Comparison of ENCODE assay signal across 9 cellular contexts in the genomic region with DNA sequence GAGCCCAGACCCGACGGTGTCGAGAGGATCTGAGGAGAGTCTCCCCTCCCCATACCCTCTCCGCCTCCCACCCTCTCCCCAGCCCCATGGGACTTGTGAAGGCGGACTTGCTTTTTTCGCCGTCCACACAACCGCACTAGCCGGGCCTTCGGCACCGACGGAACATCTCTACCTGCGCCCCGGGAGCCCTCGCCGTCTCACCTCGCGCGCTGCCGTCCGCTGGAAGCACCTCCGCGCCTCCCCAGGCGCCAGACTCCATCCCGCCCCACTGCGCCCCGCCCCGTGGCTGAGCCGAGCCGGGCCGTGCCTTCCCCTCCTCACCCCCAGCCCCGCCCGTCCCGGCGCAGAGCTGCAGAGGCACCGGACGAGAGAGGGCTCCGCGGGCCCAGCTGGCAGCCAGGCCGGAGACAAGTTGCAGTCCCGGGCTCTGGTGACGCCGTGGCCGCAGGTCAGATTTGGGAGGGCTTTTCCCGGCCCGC. TPM values are rescaled to one million over a fixed set of nuclear protein-coding genes. Genes with fewer than 3 reads are reported as not detected.
DNase-seq lines count a peak whose midpoint lies in the region; ATAC-seq and TF ChIP-seq lines count a peak whose summit lies in the region.
"Had no signal": no experiment of that assay in that cellular context is flagged by ENCODE, and none has a peak within 500 bp of the region (broad histone marks: within the 10 kb centered on the region; RNA-seq: fewer than 3 reads in every experiment).

A gene (plus strand): TSS at position 344 of the 479 bp plus-strand sequence. CDS start 1,973 bp downstream, outside the sequence.
A gene with protein sequence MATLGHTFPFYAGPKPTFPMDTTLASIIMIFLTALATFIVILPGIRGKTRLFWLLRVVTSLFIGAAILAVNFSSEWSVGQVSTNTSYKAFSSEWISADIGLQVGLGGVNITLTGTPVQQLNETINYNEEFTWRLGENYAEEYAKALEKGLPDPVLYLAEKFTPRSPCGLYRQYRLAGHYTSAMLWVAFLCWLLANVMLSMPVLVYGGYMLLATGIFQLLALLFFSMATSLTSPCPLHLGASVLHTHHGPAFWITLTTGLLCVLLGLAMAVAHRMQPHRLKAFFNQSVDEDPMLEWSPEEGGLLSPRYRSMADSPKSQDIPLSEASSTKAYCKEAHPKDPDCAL (minus strand): TSS at position 229 of the 479 bp plus-strand sequence. CDS start 6,865 bp downstream, outside the sequence.

- peaks cover 100% of the 10 kb centered on the region for H3K27me3 ChIP-seq in ectodermal cell (ENCODE audit: control insufficient read depth, insufficient read depth, low read length, poor library complexity, severe bottlenecking)
- H3K27me3 ChIP-seq in transverse colon = peaks cover 80% of the 10 kb centered on the region
- H3K27me3 ChIP-seq: BE2C had no signal

- in situ Hi-C loops in transverse colon (cut with MboI; ENCODE audit: low pct_ligation_motif_present in 1 of 4, low pct_unique_long_range_greater_than_20kb in 1 of 4, low sequenced_read_pairs in 3 of 4) = no loop called here

- H3K36me3 ChIP-seq in ectodermal cell (ENCODE audit: control insufficient read depth, insufficient read depth, low read length) (no peaks in the 10 kb centered on the region), transverse colon (no peaks in the 10 kb centered on the region)
- H3K36me3 ChIP-seq: BE2C had no signal

- H3K9me3 ChIP-seq in ectodermal cell (ENCODE audit: control insufficient read depth, low read length) (no peaks in the 10 kb centered on the region), transverse colon (no peaks in the 10 kb centered on the region)
- H3K9me3 ChIP-seq: BE2C had no signal

- intact Hi-C loops in transverse colon (cut with DNase I; ENCODE audit: low total_unique reads) = no loop called here

- no peak within 1 kb of the TSS for H3K27ac ChIP-seq in ectodermal cell (ENCODE audit: insufficient read depth, low read depth, low read length, poor library complexity, severe bottlenecking)
- H3K27ac ChIP-seq in transverse colon = no peak within 1 kb of the TSS

- peak; percentile 28 for DNase-seq in activated CD8-positive, alpha-beta memory T cell treated with anti-CD3 and anti-CD28 coated beads, Interleukin-2, amount 50 U/mL, for 4 hours
- no peak for DNase-seq in activated CD8-positive, alpha-beta memory T cell treated with anti-CD3 and anti-CD28 coated beads, Interleukin-2, amount 50 U/mL, for 48 hours
- DNase-seq in mucosa of gallbladder (ENCODE audit: low spot score) = peak; percentile 49
- DNase-seq in transverse colon = peak; percentile 63
- DNase-seq in midbrain (lab: John Stamatoyannopoulos, UW) = no peak
- no peak for DNase-seq in GOT3 (lab: John Stamatoyannopoulos, UW)
- DNase-seq: BE2C had no signal

- no peak for TF ChIP-seq EP300 in transverse colon (IDR thresholded peaks at IDR 0.05; ENCODE audit: low read depth)

- no peak for ATAC-seq in GM18498 (IDR thresholded peaks at IDR 0.05; ENCODE audit: unreplicated experiment)

- no peaks in the 10 kb centered on the region for H3K4me1 ChIP-seq in ectodermal cell (ENCODE audit: control insufficient read depth, insufficient read depth, low read length)
- H3K4me1 ChIP-seq in transverse colon = peaks cover 3 to 14% (median 12%) of the 10 kb centered on the region in 4 donors

- 3 to 4% methylated on average over 46 of the region's 46 CpGs for WGBS in ectodermal cell, 2 experiments
- 9% methylated on average over 33 of the region's 46 CpGs; no CpG with 5 or more reads in 1 of the 2 donors for WGBS in transverse colon (ENCODE audit: low coverage in 1 of 2), 2 donors

- TF ChIP-seq CTCF in transverse colon (IDR thresholded peaks at IDR 0.05) = no peak

- H3K4me3 ChIP-seq in ectodermal cell (ENCODE audit: insufficient read depth, low read depth, low read length) (peak within 1 kb of the TSS; percentile 16), transverse colon (peak within 1 kb of the TSS in 1 of 4 donors; percentile 38)

- TF ChIP-seq POLR2A in transverse colon (IDR thresholded peaks at IDR 0.05) = no peak

RNA-seq across cellular contexts. Expression of the first gene that starts in this region (rescaled TPM):
- not detected for polyA plus RNA-seq in ectodermal cell (2013, experiment 1 of 4)
- 0.12 TPM for polyA plus RNA-seq in ectodermal cell (2013, experiment 2 of 4)
- polyA plus RNA-seq in ectodermal cell (2013, experiment 3 of 4) = 0.16 TPM
- polyA plus RNA-seq in ectodermal cell (2013, experiment 4 of 4) = 0.08 TPM
- total RNA-seq in mucosa of gallbladder (23.4 TPM), transverse colon (1 to 10 TPM in 1 of 4 donors, under 1 TPM in 2, not detected in 1; 0.14 to 4.1 (median 0.64) TPM)

RNA-seq across cellular contexts. Expression of the second gene that starts in this region (rescaled TPM):
- polyA plus RNA-seq in ectodermal cell (2013, experiment 1 of 4) = not detected
- not detected for polyA plus RNA-seq in ectodermal cell (2013, experiment 2 of 4)
- not detected for polyA plus RNA-seq in ectodermal cell (2013, experiment 3 of 4)
- polyA plus RNA-seq in ectodermal cell (2013, experiment 4 of 4) = not detected
- total RNA-seq in mucosa of gallbladder = 10.6 TPM
- 1 to 10 TPM in 1 of 4 donors, not detected in 3; 1.4 TPM for total RNA-seq in transverse colon

Comparison
In these comparisons a context has a peak if more than half of its experiments do, and no peak if none do; other contexts are left out.
1. DNase-seq: peak in activated CD8-positive, alpha-beta memory T cell treated with anti-CD3 and anti-CD28 coated beads, Interleukin-2, amount 50 U/mL, for 4 hours (single experiment), mucosa of gallbladder (single experiment) and transverse colon (single experiment); none in activated CD8-positive, alpha-beta memory T cell treated with anti-CD3 and anti-CD28 coated beads, Interleukin-2, amount 50 U/mL, for 48 hours (single experiment), midbrain (single experiment) and GOT3 (single experiment).